ENCODE assay signal across 23 cellular contexts in the genomic region with DNA sequence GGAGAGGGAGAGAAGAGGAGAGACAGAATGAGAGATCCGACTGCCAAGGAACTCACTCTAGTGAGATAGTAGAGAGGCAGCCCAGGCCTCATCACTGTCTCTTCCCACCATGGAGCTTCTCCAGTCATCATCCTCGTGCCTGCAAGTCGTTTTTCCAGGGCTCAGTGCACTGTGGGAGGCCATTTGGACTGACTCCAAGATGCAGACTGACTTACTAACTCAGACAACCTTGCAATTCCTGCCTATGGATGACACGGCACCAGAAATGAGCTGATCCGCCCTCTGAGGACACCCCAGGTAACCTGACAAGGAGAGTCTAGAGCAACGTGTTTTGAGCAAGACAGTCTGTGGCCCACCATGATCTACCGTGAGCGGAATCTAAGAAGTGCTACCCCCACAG.
DNase-seq lines count a peak whose midpoint lies in the region; ATAC-seq, FAIRE-seq and TF ChIP-seq lines count a peak whose summit lies in the region.
"Had no signal": no experiment of that assay in that cellular context is flagged by ENCODE, and none has a peak within 500 bp of the region (broad histone marks: within the 10 kb centered on the region; RNA-seq: fewer than 3 reads in every experiment).

No MANE protein-coding gene starts in this region.

- peaks cover 16% of the 10 kb centered on the region for H3K4me1 Mint-ChIP-seq in astrocyte (ENCODE audit: low read depth, unreplicated experiment)
- H3K4me1 Mint-ChIP-seq in natural killer cell treated with Interleukin-12 subunit alpha and Interleukin-12 subunit beta and Interleukin-15 and Interleukin-18, amount 100 ng/mL, for 72 hours (ENCODE audit: low read depth in 2 of 2): peaks cover 0 to 7% of the 10 kb centered on the region in 2 donors
- H3K4me1 Mint-ChIP-seq: naive thymus-derived CD8-positive, alpha-beta T cell had no signal

- peaks cover 17% of the 10 kb centered on the region for H4K20me1 ChIP-seq in astrocyte (ENCODE audit: insufficient read depth, low read length)

- H3K27ac Mint-ChIP-seq in astrocyte (ENCODE audit: unreplicated experiment): no peak overlapping the region
- H3K27ac Mint-ChIP-seq in natural killer cell treated with Interleukin-12 subunit alpha and Interleukin-12 subunit beta and Interleukin-15 and Interleukin-18, amount 100 ng/mL, for 72 hours: no peak overlapping the region
- H3K27ac Mint-ChIP-seq: CD4-positive, alpha-beta T cell; naive thymus-derived CD8-positive, alpha-beta T cell had no signal

- no peak overlapping the region for H3K27ac ChIP-seq in astrocyte (ENCODE audit: low read depth, low read length)
- H3K27ac ChIP-seq in left lung: no peak overlapping the region
- H3K27ac ChIP-seq: right lobe of liver, RWPE1 had no signal

- H3K4me3 ChIP-seq in astrocyte (ENCODE audit: insufficient read depth, low read depth, low read length) (no peak overlapping the region), skeletal muscle cell (ENCODE audit: low read depth, low read length) (no peak overlapping the region), left lung (no peak overlapping the region)
- H3K4me3 ChIP-seq: right lobe of liver had no signal

- peaks cover 5% of the 10 kb centered on the region for H3K36me3 Mint-ChIP-seq in astrocyte (ENCODE audit: low read depth, unreplicated experiment)
- H3K36me3 Mint-ChIP-seq in natural killer cell treated with Interleukin-12 subunit alpha and Interleukin-12 subunit beta and Interleukin-15 and Interleukin-18, amount 100 ng/mL, for 72 hours: no peaks in the 10 kb centered on the region
- H3K36me3 Mint-ChIP-seq: naive thymus-derived CD8-positive, alpha-beta T cell had no signal

- TF ChIP-seq CTCF in astrocyte (IDR thresholded peaks at IDR 0.05; ENCODE audit: insufficient read depth, low read depth, low read length): no peak
- TF ChIP-seq CTCF in left lung (IDR thresholded peaks at IDR 0.05): no peak

- H3K4me1 ChIP-seq in astrocyte (ENCODE audit: insufficient read depth, low read length) (peaks cover 15% of the 10 kb centered on the region), left lung (peaks cover 0 to 6% of the 10 kb centered on the region in 2 donors)

- no peak overlapping the region for H3K4me2 ChIP-seq in astrocyte (ENCODE audit: low read length)

- H3K9ac ChIP-seq in astrocyte (ENCODE audit: low read length): no peak overlapping the region

- H3K9me3 ChIP-seq in astrocyte (ENCODE audit: insufficient read depth, low read depth, low read length) (no peaks in the 10 kb centered on the region), left lung (no peaks in the 10 kb centered on the region)
- H3K9me3 ChIP-seq: right lobe of liver had no signal

- no peaks in the 10 kb centered on the region for H3K27me3 Mint-ChIP-seq in astrocyte (ENCODE audit: low read depth, unreplicated experiment)
- H3K27me3 Mint-ChIP-seq in natural killer cell treated with Interleukin-12 subunit alpha and Interleukin-12 subunit beta and Interleukin-15 and Interleukin-18, amount 100 ng/mL, for 72 hours: peaks cover 0 to 9% of the 10 kb centered on the region in 2 donors

- FAIRE-seq in astrocyte (lab: Jason Lieb, UNC): no peak
- FAIRE-seq: GM18507, urothelium cell line had no signal

- H3K4me3 Mint-ChIP-seq in astrocyte (ENCODE audit: unreplicated experiment): no peak overlapping the region
- no peak overlapping the region for H3K4me3 Mint-ChIP-seq in natural killer cell treated with Interleukin-12 subunit alpha and Interleukin-12 subunit beta and Interleukin-15 and Interleukin-18, amount 100 ng/mL, for 72 hours
- H3K4me3 Mint-ChIP-seq: CD4-positive, alpha-beta T cell; naive thymus-derived CD8-positive, alpha-beta T cell had no signal

- intact Hi-C loops in left lung (cut with DNase I): no loop called here

- H3K36me3 ChIP-seq in astrocyte (ENCODE audit: insufficient read depth, low read length) (no peaks in the 10 kb centered on the region), left lung (no peaks in the 10 kb centered on the region)
- H3K36me3 ChIP-seq: right lobe of liver had no signal

- ATAC-seq in left lung (no peak), HG03139 (IDR thresholded peaks at IDR 0.05; ENCODE audit: unreplicated experiment) (no peak)
- ATAC-seq in natural killer cell treated with Interleukin-12 subunit alpha and Interleukin-12 subunit beta and Interleukin-15 and Interleukin-18, amount 100 ng/mL, for 72 hours: no peak
- ATAC-seq: left lobe of liver; naive thymus-derived CD8-positive, alpha-beta T cell; right lobe of liver had no signal

- no peaks in the 10 kb centered on the region for H3K9me3 Mint-ChIP-seq in astrocyte (ENCODE audit: unreplicated experiment)
- H3K9me3 Mint-ChIP-seq in natural killer cell treated with Interleukin-12 subunit alpha and Interleukin-12 subunit beta and Interleukin-15 and Interleukin-18, amount 100 ng/mL, for 72 hours: no peaks in the 10 kb centered on the region
- H3K9me3 Mint-ChIP-seq: CD4-positive, alpha-beta T cell had no signal

- no peaks in the 10 kb centered on the region for H3K27me3 ChIP-seq in astrocyte (ENCODE audit: insufficient read depth, low read length)
- H3K27me3 ChIP-seq in left lung: no peaks in the 10 kb centered on the region
- H3K27me3 ChIP-seq: right lobe of liver had no signal

- DNase-seq in H4 (ENCODE audit: low spot score): peak; percentile 53
- peak; percentile 53 for DNase-seq in astrocyte (ENCODE audit: low read depth)
- peak; percentile 82 for DNase-seq in glomerular visceral epithelial cell (ENCODE audit: extremely low spot score)
- DNase-seq in skeletal muscle cell (ENCODE audit: low read depth): peak; percentile 73
- no peak for DNase-seq in left lung
- no peak for DNase-seq in natural killer cell treated with Interleukin-12 subunit alpha and Interleukin-12 subunit beta and Interleukin-15 and Interleukin-18, amount 100 ng/mL, for 72 hours (ENCODE audit: low spot score)
- DNase-seq in COLO829 (ENCODE audit: low spot score): no peak
- DNase-seq: activated CD4-positive, alpha-beta T cell treated with anti-CD3 and anti-CD28 coated beads for 48 hours; activated T-cell treated with anti-CD3 and anti-CD28 coated beads, Interleukin-2, amount 50 U/mL, for 48 hours; amniotic stem cell; CD4-positive, alpha-beta T cell; effector CD8-positive, alpha-beta T cell; GF-D8; naive thymus-derived CD8-positive, alpha-beta T cell; NCI-H146; NCI-H69; right lobe of liver; stimulated activated naive CD4-positive, alpha-beta T cell had no signal

- no peaks in the 10 kb centered on the region for H3K79me2 ChIP-seq in astrocyte (ENCODE audit: insufficient read depth, low read length)

- no peak overlapping the region for H2AFZ ChIP-seq in astrocyte (ENCODE audit: low read depth, low read length)

Comparison
In these comparisons a context has a peak if more than half of its experiments do, and no peak if none do; other contexts are left out.
1. DNase-seq: peak in H4 (single experiment), astrocyte (single experiment), glomerular visceral epithelial cell (single experiment) and skeletal muscle cell (single experiment); none in left lung (0 of 2), natural killer cell treated with Interleukin-12 subunit alpha and Interleukin-12 subunit beta and Interleukin-15 and Interleukin-18, amount 100 ng/mL, for 72 hours (single experiment) and COLO829 (single experiment).